17 cellular contexts compared by ENCODE assay signal in genomic region chr12:105369014-105369413, GRCh38. TPM values are rescaled to one million over a fixed set of nuclear protein-coding genes. Genes with fewer than 3 reads are reported as not detected.
DNase-seq lines count a peak whose midpoint lies in the region; ATAC-seq, FAIRE-seq and TF ChIP-seq lines count a peak whose summit lies in the region.
"Had no signal": no experiment of that assay in that cellular context is flagged by ENCODE, and none has a peak within 500 bp of the region (broad histone marks: within the 10 kb centered on the region; RNA-seq: fewer than 3 reads in every experiment).

No MANE protein-coding gene starts in this region.

- no peak overlapping the region for H3K4me2 ChIP-seq in hepatocyte
- H3K4me2 ChIP-seq: neural progenitor cell had no signal

- no peak for FAIRE-seq in HTR-8/SVneo (lab: Jason Lieb, UNC)
- FAIRE-seq: endothelial cell of umbilical vein, GM19239, K562, TTC549, urothelium cell line had no signal

- H3K36me3 ChIP-seq in hepatocyte (replicated peaks; ENCODE audit: insufficient read depth, low read depth): no peaks in the 10 kb centered on the region
- H3K36me3 ChIP-seq: neural progenitor cell had no signal

- CTCF ChIA-PET in AG04449 (lab: Yijun Ruan, JAX): interaction anchor here (0.6 to 3.4 kb wide), 7 partner anchors 9 to 151 kb away, joined by 3 to 15 read pairs (median 4); no protein-coding TSS in a partner anchor

- no peak overlapping the region for H2AFZ ChIP-seq in hepatocyte
- H2AFZ ChIP-seq: neural progenitor cell had no signal

- H4K20me1 ChIP-seq in hepatocyte (ENCODE audit: insufficient read depth, poor library complexity, severe bottlenecking): no peaks in the 10 kb centered on the region

- peak; percentile 53 for DNase-seq in AG04449 (ENCODE audit: low read depth, low spot score)
- DNase-seq in GM04504 (ENCODE audit: low read depth): peak; percentile 51
- peak; percentile 73 for DNase-seq in amniotic epithelial cell (ENCODE audit: low read depth)
- no peak for DNase-seq in hepatocyte (ENCODE audit: low spot score)
- no peak for DNase-seq in HTR-8/SVneo (ENCODE audit: insufficient read length, low spot score)
- DNase-seq in Kasumi-1 (lab: John Stamatoyannopoulos, UW): no peak
- DNase-seq: aorta; CD4-positive, alpha-beta memory T cell; stimulated activated CD4-positive, alpha-beta T cell treated with anti-CD3 and anti-CD28 coated beads, Interleukin-12 subunit alpha, Interleukin-12 subunit beta, amount 100 ng/mL, for 4 hours had no signal

- no peaks in the 10 kb centered on the region for H3K4me1 ChIP-seq in hepatocyte (ENCODE audit: insufficient read depth)
- H3K4me1 ChIP-seq: neural progenitor cell had no signal

- POLR2A ChIA-PET in AG04449 (lab: Yijun Ruan, JAX): interaction anchor here (1.1 to 1.5 kb wide), 3 partner anchors 13 to 37 kb away, joined by 3 to 6 read pairs (median 3); no protein-coding TSS in a partner anchor

- no peak overlapping the region for H3K27ac ChIP-seq in hepatocyte
- H3K27ac ChIP-seq: neural progenitor cell had no signal

- H3K4me3 ChIP-seq in AG04449 (ENCODE audit: low read depth, low read length) (no peak overlapping the region), hepatocyte (no peak overlapping the region)
- H3K4me3 ChIP-seq: K562, neural progenitor cell had no signal

- 65% methylated on average over 3 of the region's 3 CpGs for WGBS in hepatocyte (ENCODE audit: low lambda C conversion rate, missing lambda C conversion rate)

- TF ChIP-seq CTCF in AG04449 (IDR thresholded peaks at IDR 0.05; ENCODE audit: insufficient read depth, low read length, missing control alignments): peak; percentile 28
- TF ChIP-seq CTCF in hepatocyte (IDR thresholded peaks at IDR 0.05; ENCODE audit: poor library complexity): peak; percentile 8

- no peaks in the 10 kb centered on the region for H3K9me2 ChIP-seq in hepatocyte (replicated peaks; ENCODE audit: insufficient read depth)

- no peaks in the 10 kb centered on the region for H3K27me3 ChIP-seq in hepatocyte
- H3K27me3 ChIP-seq: neural progenitor cell had no signal

- ATAC-seq in HG02840 (IDR thresholded peaks at IDR 0.05; ENCODE audit: low FRiP score, unreplicated experiment) (no peak), HG02798 (IDR thresholded peaks at IDR 0.05; ENCODE audit: poor library complexity, unreplicated experiment) (no peak)
- ATAC-seq: K562 had no signal

- no peaks in the 10 kb centered on the region for H3K9me3 ChIP-seq in hepatocyte (ENCODE audit: low read depth)

- H3K79me2 ChIP-seq in hepatocyte: no peaks in the 10 kb centered on the region

RNA-seq across cellular contexts. Expression of gene C12orf75, which starts 38.5 kb away (rescaled TPM):
- 80.9 and 92.3 TPM in 2 replicates for total RNA-seq in hepatocyte
- 95.2 and 103 TPM in 2 replicates for polyA plus RNA-seq in hepatocyte

Comparison
In these comparisons a context has a peak if more than half of its experiments do, and no peak if none do; other contexts are left out.
1. DNase-seq: peak in AG04449 (single experiment), GM04504 (single experiment) and amniotic epithelial cell (single experiment); none in hepatocyte (single experiment), HTR-8/SVneo (single experiment) and Kasumi-1 (0 of 2).